ENCODE assay signal across 5 cellular contexts in the genomic region with DNA sequence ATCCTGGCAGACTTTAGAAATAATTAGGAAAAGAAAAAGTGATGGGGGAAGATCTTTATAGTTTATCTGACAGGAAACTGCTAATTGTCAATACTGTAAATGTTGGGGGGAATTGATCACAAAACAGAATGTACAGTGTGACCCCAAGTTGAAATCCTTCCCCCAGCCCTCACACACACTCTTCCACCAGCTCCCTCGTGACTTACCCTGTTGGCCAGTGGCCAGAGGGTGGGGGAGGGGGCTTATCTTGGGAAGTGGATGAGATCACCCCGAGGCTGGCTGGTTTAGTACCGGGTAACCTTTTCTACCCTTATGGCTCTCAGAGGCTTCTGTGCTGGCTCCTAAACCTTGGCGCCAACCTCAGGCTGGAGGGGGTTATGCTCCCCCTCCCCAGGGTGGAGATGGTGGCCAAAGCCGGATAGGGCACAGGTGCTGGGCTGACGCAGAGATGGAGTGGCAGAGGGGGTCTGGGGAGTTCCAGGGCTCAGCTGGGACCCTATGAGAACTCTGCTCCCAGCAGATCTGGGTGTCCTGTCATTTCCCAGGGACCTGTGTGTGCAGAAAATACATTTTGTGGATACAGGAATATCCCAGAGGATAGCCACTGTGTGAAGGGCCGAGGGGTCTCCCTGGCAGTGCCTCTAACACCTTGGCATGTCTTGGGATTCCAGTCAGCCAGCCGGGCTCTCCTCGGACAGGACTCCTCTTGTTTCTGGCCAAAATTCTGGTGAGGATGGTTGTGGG. TPM values are rescaled to one million over a fixed set of nuclear protein-coding genes. Genes with fewer than 3 reads are reported as not detected.
DNase-seq lines count a peak whose midpoint lies in the region; ATAC-seq lines count a peak whose summit lies in the region.

No MANE protein-coding gene starts in this region.

- H3K36me3 Mint-ChIP-seq in activated naive CD8-positive, alpha-beta T cell treated with anti-CD3 and anti-CD28 coated beads for 36 hours, result no peaks in the 10 kb centered on the region

- H3K9ac ChIP-seq in skeletal muscle satellite cell (ENCODE audit: low read depth, low read length), result no peak overlapping the region

- H3K4me3 ChIP-seq in skeletal muscle satellite cell (ENCODE audit: low read length), result no peak overlapping the region

- no peaks in the 10 kb centered on the region for H3K36me3 ChIP-seq in skeletal muscle satellite cell (ENCODE audit: insufficient read depth, low read length)

- H3K9me3 Mint-ChIP-seq in activated naive CD8-positive, alpha-beta T cell treated with anti-CD3 and anti-CD28 coated beads for 36 hours, result no peaks in the 10 kb centered on the region

- peaks cover 13% of the 10 kb centered on the region for H3K4me1 ChIP-seq in skeletal muscle satellite cell (ENCODE audit: control insufficient read depth, insufficient read depth, low read length)

- no peaks in the 10 kb centered on the region for H3K27me3 ChIP-seq in skeletal muscle satellite cell (ENCODE audit: control insufficient read depth, insufficient read depth, low read length)

- H3K27ac Mint-ChIP-seq in activated naive CD8-positive, alpha-beta T cell treated with anti-CD3 and anti-CD28 coated beads for 36 hours, result no peak overlapping the region

- no peaks in the 10 kb centered on the region for H3K4me1 Mint-ChIP-seq in activated naive CD8-positive, alpha-beta T cell treated with anti-CD3 and anti-CD28 coated beads for 36 hours

- H3K27me3 Mint-ChIP-seq in activated naive CD8-positive, alpha-beta T cell treated with anti-CD3 and anti-CD28 coated beads for 36 hours, result no peaks in the 10 kb centered on the region

- no peak overlapping the region for H3K4me3 Mint-ChIP-seq in activated naive CD8-positive, alpha-beta T cell treated with anti-CD3 and anti-CD28 coated beads for 36 hours

- H3K4me2 ChIP-seq in skeletal muscle satellite cell (ENCODE audit: low read length), result peak overlapping the region; percentile 39

- DNase-seq in NCI-H2196 treated with DMSO at 0.1 percent for 48 hours (lab: John Stamatoyannopoulos, UW; ENCODE audit: unreplicated experiment) (peak; percentile 20), HuH-7 (ENCODE audit: low spot score) (no peak)
- DNase-seq in activated naive CD8-positive, alpha-beta T cell treated with anti-CD3 and anti-CD28 coated beads for 36 hours, result no peak

- no peaks in the 10 kb centered on the region for H3K9me3 ChIP-seq in skeletal muscle satellite cell (replicated peaks; ENCODE audit: low read length)

- peak; percentile 2 for ATAC-seq in esophagus mucosa

RNA-seq across cellular contexts. Expression of a gene that starts 18.6 kb away (rescaled TPM):
- 5.0 TPM for total RNA-seq in esophagus mucosa
- total RNA-seq in skeletal muscle satellite cell (2012; rRNA removed), result not detected in 2 replicates
- total RNA-seq in activated naive CD8-positive, alpha-beta T cell treated with anti-CD3 and anti-CD28 coated beads for 36 hours, result not detected

RNA-seq across cellular contexts. Expression of a gene that starts 19.8 kb away (rescaled TPM):
- total RNA-seq in esophagus mucosa, result 9.6 TPM
- total RNA-seq in skeletal muscle satellite cell (2012; rRNA removed), result 17.3 and 17.7 TPM in 2 replicates
- 10 to 100 TPM; 25.5 to 25.9 TPM for total RNA-seq in activated naive CD8-positive, alpha-beta T cell treated with anti-CD3 and anti-CD28 coated beads for 36 hours

RNA-seq across cellular contexts. Expression of a gene that starts 25.2 kb away (rescaled TPM):
- total RNA-seq in esophagus mucosa, result 59.1 TPM
- 3.0 and 5.9 TPM in 2 replicates for total RNA-seq in skeletal muscle satellite cell (2012; rRNA removed)
- under 1 TPM; 0.20 to 0.33 TPM for total RNA-seq in activated naive CD8-positive, alpha-beta T cell treated with anti-CD3 and anti-CD28 coated beads for 36 hours

RNA-seq across cellular contexts. Expression of a gene that starts 34.1 kb away (rescaled TPM):
- 125 TPM for total RNA-seq in esophagus mucosa
- total RNA-seq in skeletal muscle satellite cell (2012; rRNA removed), result 180 and 183 TPM in 2 replicates
- 100 to 1,000 TPM; 152 to 153 TPM for total RNA-seq in activated naive CD8-positive, alpha-beta T cell treated with anti-CD3 and anti-CD28 coated beads for 36 hours

RNA-seq across cellular contexts. Expression of a gene that starts 35.2 kb away (rescaled TPM):
- 151 TPM for total RNA-seq in esophagus mucosa
- total RNA-seq in skeletal muscle satellite cell (2012; rRNA removed), result 24.2 and 27.9 TPM in 2 replicates
- 10 to 100 TPM; 23.3 to 24.9 TPM for total RNA-seq in activated naive CD8-positive, alpha-beta T cell treated with anti-CD3 and anti-CD28 coated beads for 36 hours

Comparison
In these comparisons a context has a peak if more than half of its experiments do, and no peak if none do; other contexts are left out.
1. RNA of a gene that starts 25.2 kb away (total RNA-seq): 59.1 TPM in esophagus mucosa (single experiment); 0.20 to 0.33 TPM in activated naive CD8-positive, alpha-beta T cell treated with anti-CD3 and anti-CD28 coated beads for 36 hours; every median in the first group is over 10 times any median in the second.